In genomic region chr16:10151718-10152117, GRCh38 we compare ENCODE assay signal across 29 cellular contexts. TPM values are rescaled to one million over a fixed set of nuclear protein-coding genes. Genes with fewer than 3 reads are reported as not detected.
"Had no signal": no experiment of that assay in that cellular context is flagged by ENCODE, and none has a peak within 500 bp of the region (broad histone marks: within the 10 kb centered on the region; RNA-seq: fewer than 3 reads in every experiment).

No MANE protein-coding gene starts in this region.

- H3K36me3 ChIP-seq: ascending aorta, breast epithelium, cardiac muscle cell, colonic mucosa had no signal

- H3K27me3 ChIP-seq: ascending aorta, breast epithelium, cardiac muscle cell, colonic mucosa had no signal

- DNase-seq: activated CD4-positive, alpha-beta memory T cell treated with anti-CD3 and anti-CD28 coated beads, Interleukin-2, amount 10 ng/mL, durations not matched to agents 7 days and 5 days; activated CD4-positive, alpha-beta T cell treated with anti-CD3 and anti-CD28 coated beads for 1 hour; activated CD4-positive, alpha-beta T cell treated with anti-CD3 and anti-CD28 coated beads for 4 hours; activated CD4-positive, alpha-beta T cell treated with anti-CD3 and anti-CD28 coated beads, Interleukin-2, amount 10 ng/mL, durations not matched to agents 7 days and 5 days; activated CD4-positive, alpha-beta T cell treated with anti-CD3 and anti-CD28 coated beads, Interleukin-2, amount 50 U/mL, for 4 hours; activated CD8-positive, alpha-beta memory T cell treated with anti-CD3 and anti-CD28 coated beads, Interleukin-2, amount 50 U/mL, for 48 hours; activated gamma-delta T cell; activated naive CD4-positive, alpha-beta T cell; activated naive CD4-positive, alpha-beta T cell treated with anti-CD3 and anti-CD28 coated beads, Interleukin-2, amount 10 ng/mL, durations not matched to agents 7 days and 5 days; activated naive CD8-positive, alpha-beta T cell treated with anti-CD3 and anti-CD28 coated beads, Interleukin-2, amount 10 ng/mL, durations not matched to agents 7 days and 5 days; activated T-cell treated with anti-CD3 and anti-CD28 coated beads for 4 hours; activated T-cell treated with anti-CD3 and anti-CD28 coated beads, Interleukin-2, amount 50 U/mL, for 24 hours; activated T-cell treated with anti-CD3 and anti-CD28 coated beads, Interleukin-2, amount 50 U/mL, for 72 hours; central memory CD4-positive, alpha-beta T cell; cerebellar nuclear complex; colonic mucosa; effector CD8-positive, alpha-beta T cell; foreskin fibroblast; head of caudate nucleus; hippocampal formation had no signal

- H3K27ac ChIP-seq: ascending aorta, breast epithelium, cardiac muscle cell, colonic mucosa, epithelial cell of prostate, VCaP had no signal

- H3K4me1 ChIP-seq: breast epithelium, colonic mucosa had no signal

- H3K4me3 ChIP-seq: ascending aorta, breast epithelium, cardiac muscle cell, colonic mucosa had no signal

- H3K9me3 ChIP-seq: ascending aorta, breast epithelium, colonic mucosa had no signal

- ATAC-seq: activated naive CD4-positive, alpha-beta T cell treated with anti-CD3 and anti-CD28 coated beads, Interleukin-2, amount 50 U/mL, for 72 hours; activated T-cell treated with anti-CD3 and anti-CD28 coated beads, Interleukin-2, amount 50 U/mL, for 72 hours; WTC11 had no signal

RNA-seq across cellular contexts. Expression of gene GRIN2A, which starts 30.5 kb away (rescaled TPM):
- total RNA-seq: activated CD4-positive, alpha-beta memory T cell treated with anti-CD3 and anti-CD28 coated beads, Interleukin-2, amount 10 ng/mL, durations not matched to agents 7 days and 5 days; activated CD4-positive, alpha-beta T cell treated with anti-CD3 and anti-CD28 coated beads, Interleukin-2, amount 10 ng/mL, durations not matched to agents 7 days and 5 days; activated naive CD4-positive, alpha-beta T cell treated with anti-CD3 and anti-CD28 coated beads, Interleukin-2, amount 50 U/mL, for 72 hours; activated naive CD8-positive, alpha-beta T cell treated with anti-CD3 and anti-CD28 coated beads, Interleukin-2, amount 10 ng/mL, durations not matched to agents 7 days and 5 days; activated T-cell treated with anti-CD3 and anti-CD28 coated beads, Interleukin-2, amount 50 U/mL, for 72 hours; dermis microvascular lymphatic vessel endothelial cell; endothelial cell of umbilical vein had no signal
